ENCODE assay signal across 19 cellular contexts in the genomic region with DNA sequence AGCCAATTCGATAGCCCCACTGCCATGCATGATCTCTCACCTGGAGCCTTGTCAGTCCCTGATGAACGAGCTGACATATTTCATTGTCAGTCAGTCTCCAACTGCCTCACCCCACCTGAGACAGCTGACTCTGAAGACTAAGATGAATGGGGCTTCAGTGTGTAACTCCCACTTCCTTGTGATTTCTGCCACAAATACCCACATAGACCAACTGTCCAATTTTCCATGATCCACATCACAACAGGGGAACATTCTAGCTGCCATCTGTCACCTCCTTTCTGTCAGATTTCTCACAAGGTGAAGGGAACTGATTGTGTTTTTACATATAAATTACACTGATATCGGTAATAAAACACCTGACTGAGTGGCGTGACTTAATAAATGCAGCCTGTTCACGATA.
"Had no signal": no experiment of that assay in that cellular context is flagged by ENCODE, and none has a peak within 500 bp of the region (broad histone marks: within the 10 kb centered on the region; RNA-seq: fewer than 3 reads in every experiment).

No MANE protein-coding gene starts in this region.

- H3K36me3 ChIP-seq: SJSA1 had no signal

- DNase-seq: KBM-7, MV-4-11, NCI-H1048, NCI-H1105, NCI-H1417, NCI-H1436 treated with DMSO at 0.1 percent for 48 hours, NCI-H187, NCI-H2029, NCI-H2081 treated with DMSO at 0.1 percent for 48 hours, NCI-H2171, NCI-H226, NCI-H510A, NCI-H526 treated with DMSO at 0.1 percent for 48 hours, NCI-H774, Right ventricle myocardium superior, RPMI8226, SIG-M5 had no signal

- H3K4me1 ChIP-seq: SJSA1 had no signal

- H3K27me3 ChIP-seq: SJSA1 had no signal

- H3K4me3 ChIP-seq: SJSA1, SK-N-MC had no signal

- H3K9me3 ChIP-seq: SJSA1 had no signal
